ENCODE assay signal across 16 cellular contexts in the genomic region with DNA sequence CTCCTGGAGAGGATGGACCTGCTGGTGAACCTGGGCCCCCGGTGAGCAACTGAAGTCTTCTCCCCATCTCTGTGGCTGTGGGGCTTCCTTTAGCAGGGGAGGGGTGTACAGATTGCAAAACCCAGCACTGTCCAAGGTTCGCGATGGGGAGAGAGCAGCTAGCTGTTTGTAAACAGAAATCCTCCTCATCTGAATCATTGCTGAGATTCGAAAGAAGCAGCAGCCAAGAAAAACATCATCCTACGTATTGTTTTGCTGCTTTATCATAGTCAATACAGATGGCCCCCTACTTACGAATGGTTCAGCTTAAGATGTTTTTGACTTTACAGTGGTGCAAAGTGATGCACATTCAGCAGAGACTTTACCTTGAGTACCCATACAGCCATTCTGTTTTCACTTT.
DNase-seq lines count a peak whose midpoint lies in the region; ATAC-seq and TF ChIP-seq lines count a peak whose summit lies in the region.
"Had no signal": no experiment of that assay in that cellular context is flagged by ENCODE, and none has a peak within 500 bp of the region (broad histone marks: within the 10 kb centered on the region; RNA-seq: fewer than 3 reads in every experiment).

No MANE protein-coding gene starts in this region.

- no peak overlapping the region for H3K27ac Mint-ChIP-seq in activated T-cell treated with anti-CD3 and anti-CD28 coated beads, Interleukin-2, amount 50 U/mL, for 24 hours

- H3K27me3 Mint-ChIP-seq in activated T-cell treated with anti-CD3 and anti-CD28 coated beads, Interleukin-2, amount 50 U/mL, for 24 hours, result no peaks in the 10 kb centered on the region
- no peaks in the 10 kb centered on the region for H3K27me3 Mint-ChIP-seq in activated T-cell treated with anti-CD3 and anti-CD28 coated beads, Interleukin-2, amount 50 U/mL, for 4 hours (ENCODE audit: low read depth)

- no peaks in the 10 kb centered on the region for H3K36me3 Mint-ChIP-seq in activated T-cell treated with anti-CD3 and anti-CD28 coated beads, Interleukin-2, amount 50 U/mL, for 24 hours (ENCODE audit: low read depth)
- no peaks in the 10 kb centered on the region for H3K36me3 Mint-ChIP-seq in activated T-cell treated with anti-CD3 and anti-CD28 coated beads, Interleukin-2, amount 50 U/mL, for 4 hours (ENCODE audit: insufficient read depth)

- H3K27ac ChIP-seq in dorsolateral prefrontal cortex, result no peak overlapping the region
- H3K27ac ChIP-seq: BLaER1 had no signal

- no peak for ATAC-seq in activated T-cell treated with anti-CD3 and anti-CD28 coated beads, Interleukin-2, amount 50 U/mL, for 4 hours
- ATAC-seq in GM19328 (IDR thresholded peaks at IDR 0.05; ENCODE audit: unreplicated experiment) (no peak), HG03108 (IDR thresholded peaks at IDR 0.05; ENCODE audit: unreplicated experiment) (no peak), HG02759 (IDR thresholded peaks at IDR 0.05; ENCODE audit: unreplicated experiment) (no peak)

- peaks cover 18% of the 10 kb centered on the region for H3K4me1 Mint-ChIP-seq in activated T-cell treated with anti-CD3 and anti-CD28 coated beads, Interleukin-2, amount 50 U/mL, for 24 hours (ENCODE audit: low read depth)
- peaks cover 21% of the 10 kb centered on the region for H3K4me1 Mint-ChIP-seq in activated T-cell treated with anti-CD3 and anti-CD28 coated beads, Interleukin-2, amount 50 U/mL, for 4 hours (ENCODE audit: low read depth)

- no peak overlapping the region for H3K4me3 ChIP-seq in dorsolateral prefrontal cortex
- H3K4me3 ChIP-seq: BLaER1 had no signal

- intact Hi-C loops in dorsolateral prefrontal cortex (cut with DNase I), result no loop called here

- peak; percentile 16 for DNase-seq in activated T-cell treated with anti-CD3 and anti-CD28 coated beads, Interleukin-2, amount 50 U/mL, for 24 hours
- DNase-seq in activated T-cell treated with anti-CD3 and anti-CD28 coated beads, Interleukin-2, amount 50 U/mL, for 4 hours, result no peak
- peak; percentile 30 for DNase-seq in brain pericyte (ENCODE audit: low read depth, low spot score)
- DNase-seq in iris pigment epithelial cell (ENCODE audit: low read depth), result peak; percentile 94
- DNase-seq in dorsolateral prefrontal cortex, result no peak
- DNase-seq: CD8-positive, alpha-beta memory T cell; DMS79; GOT3; Karpas-422; MM.1S; NCI-H1092 treated with DMSO at 0.1 percent for 48 hours; NCI-H524 treated with DMSO at 0.1 percent for 48 hours had no signal

- peaks cover 0 to 7% (median 0%) of the 10 kb centered on the region in 45 donors for H3K27me3 ChIP-seq in dorsolateral prefrontal cortex
- H3K27me3 ChIP-seq: BLaER1 had no signal

- H3K4me3 Mint-ChIP-seq in activated T-cell treated with anti-CD3 and anti-CD28 coated beads, Interleukin-2, amount 50 U/mL, for 24 hours, result no peak overlapping the region
- no peak overlapping the region for H3K4me3 Mint-ChIP-seq in activated T-cell treated with anti-CD3 and anti-CD28 coated beads, Interleukin-2, amount 50 U/mL, for 4 hours

- H3K9me3 Mint-ChIP-seq in activated T-cell treated with anti-CD3 and anti-CD28 coated beads, Interleukin-2, amount 50 U/mL, for 24 hours, result no peaks in the 10 kb centered on the region
- H3K9me3 Mint-ChIP-seq in activated T-cell treated with anti-CD3 and anti-CD28 coated beads, Interleukin-2, amount 50 U/mL, for 4 hours, result no peaks in the 10 kb centered on the region
- H3K9me3 Mint-ChIP-seq: CD8-positive, alpha-beta memory T cell had no signal

- no peak for TF ChIP-seq CTCF in dorsolateral prefrontal cortex (IDR thresholded peaks at IDR 0.05 in 54 of 56, conservative IDR thresholded peaks at IDR 0.05 in 2 of 56; ENCODE audit: low read depth in 1 of 56, partially characterized antibody in 56 of 56)

Comparison
In these comparisons a context has a peak if more than half of its experiments do, and no peak if none do; other contexts are left out.
1. DNase-seq: peak in activated T-cell treated with anti-CD3 and anti-CD28 coated beads, Interleukin-2, amount 50 U/mL, for 24 hours (single experiment), brain pericyte (single experiment) and iris pigment epithelial cell (single experiment); none in activated T-cell treated with anti-CD3 and anti-CD28 coated beads, Interleukin-2, amount 50 U/mL, for 4 hours (single experiment) and dorsolateral prefrontal cortex (0 of 10).